23 cellular contexts compared by ENCODE assay signal in genomic region chr10:103038570-103038969, GRCh38.
DNase-seq lines count a peak whose midpoint lies in the region; ATAC-seq and TF ChIP-seq lines count a peak whose summit lies in the region.
"Had no signal": no experiment of that assay in that cellular context is flagged by ENCODE, and none has a peak within 500 bp of the region (broad histone marks: within the 10 kb centered on the region; RNA-seq: fewer than 3 reads in every experiment).

No MANE protein-coding gene starts in this region.

- CTCF ChIA-PET in IMR-90 (lab: Yijun Ruan, JAX), result interaction anchor here (1.0 kb wide), 1 partner anchor 15 kb away, joined by 3 read pairs; no protein-coding TSS in a partner anchor

- BruUV-seq in IMR-90 (replicated peaks; lab: Mats Ljungman, UMichigan), result no TSS peak

- H3K18ac ChIP-seq in IMR-90 (ENCODE audit: low read depth, low read length) (peak overlapping the region; percentile 48; the same call in 1 of the 2 replicates), mesenchymal stem cell (ENCODE audit: low read depth in 1 of 2, low read length in 2 of 2) (no peak overlapping the region)

- H4K8ac ChIP-seq in IMR-90 (ENCODE audit: low read depth in 2 of 2, low read length in 2 of 2) (peak overlapping the region; percentile 4 to 72; a peak in 1 of 4 replicates), mesenchymal stem cell (ENCODE audit: low read length) (no peak overlapping the region)

- no peaks in the 10 kb centered on the region for H3K79me2 ChIP-seq in osteoblast (ENCODE audit: insufficient read depth, low read length)

- peak overlapping the region; percentile 6; the same call in 1 of the 2 replicates for H3K23ac ChIP-seq in IMR-90 (ENCODE audit: low read depth, low read length)
- H3K23ac ChIP-seq in mesenchymal stem cell (ENCODE audit: low read length in 2 of 2), result no peak overlapping the region

- H2BK5ac ChIP-seq in IMR-90 (ENCODE audit: low read depth, low read length, poor library complexity, severe bottlenecking) (peak overlapping the region; percentile 22), mesenchymal stem cell (ENCODE audit: low read depth, low read length, poor library complexity, severe bottlenecking) (no peak overlapping the region)

- peak overlapping the region; percentile 13; the same call in 1 of the 2 replicates for H3K56ac ChIP-seq in IMR-90 (ENCODE audit: extremely low read depth, insufficient read depth, low read length)

- H3K9me3 Mint-ChIP-seq in chondrocyte (ENCODE audit: low read depth), result no peaks in the 10 kb centered on the region
- H3K9me3 Mint-ChIP-seq: CD14-positive monocyte; CD8-positive, alpha-beta memory T cell; IgD-negative memory B cell had no signal

- H3K9me3 ChIP-seq in IMR-90 (ENCODE audit: control insufficient read depth, insufficient read depth, low read length) (no peaks in the 10 kb centered on the region), mesenchymal stem cell (ENCODE audit: control insufficient read depth, low read length) (no peaks in the 10 kb centered on the region), aorta (ENCODE audit: control insufficient read depth, low read length) (no peaks in the 10 kb centered on the region), osteoblast (ENCODE audit: low read depth, low read length) (no peaks in the 10 kb centered on the region)
- H3K9me3 ChIP-seq: BE2C, SK-N-SH had no signal

- H3K79me1 ChIP-seq in IMR-90 (ENCODE audit: low read depth in 1 of 2, low read length in 2 of 2) (peaks cover 23 to 76% of the 10 kb centered on the region in 2 experiments; a peak in 3 of 4 replicates), mesenchymal stem cell (replicated peaks; ENCODE audit: low read length, poor library complexity, severe bottlenecking) (no peaks in the 10 kb centered on the region)

- H3K4me1 ChIP-seq in IMR-90 (ENCODE audit: control insufficient read depth, insufficient read depth, low read length), result peaks cover 38% of the 10 kb centered on the region
- peaks cover 2% of the 10 kb centered on the region for H3K4me1 ChIP-seq in mesenchymal stem cell (ENCODE audit: control insufficient read depth, insufficient read depth, low read depth, low read length)
- peaks cover 5 to 8% of the 10 kb centered on the region in 2 donors for H3K4me1 ChIP-seq in aorta (ENCODE audit: control insufficient read depth in 1 of 2, insufficient read depth in 2 of 2, low read length in 2 of 2)
- no peaks in the 10 kb centered on the region for H3K4me1 ChIP-seq in osteoblast (ENCODE audit: insufficient read depth, low read length)
- H3K4me1 ChIP-seq: BE2C had no signal

- peak overlapping the region; percentile 26; the same call in 2 of the 3 replicates for H2BK15ac ChIP-seq in IMR-90 (ENCODE audit: low read depth, low read length)
- no peak overlapping the region for H2BK15ac ChIP-seq in mesenchymal stem cell (ENCODE audit: low read depth, poor library complexity, severe bottlenecking)

- peak overlapping the region; percentile 75; the same call in 1 of the 2 replicates for H4K5ac ChIP-seq in IMR-90 (ENCODE audit: low read depth, low read length)

- no peak overlapping the region for H2AK9ac ChIP-seq in IMR-90 (replicated peaks; ENCODE audit: low read depth, low read length, poor library complexity)

- TF ChIP-seq CTCF in IMR-90 (conservative IDR thresholded peaks at IDR 0.05; ENCODE audit: low read depth, low read length) (no peak), chondrocyte (IDR thresholded peaks at IDR 0.05) (peak; percentile 30), osteoblast (IDR thresholded peaks at IDR 0.05; ENCODE audit: extremely low read depth, low read depth, low read length) (no peak)

- no peak overlapping the region for H2BK12ac ChIP-seq in mesenchymal stem cell (ENCODE audit: low read length in 2 of 2)

- H2AK5ac ChIP-seq in IMR-90 (ENCODE audit: low read depth, low read length) (peak overlapping the region; percentile 3; the same call in 1 of the 2 replicates), mesenchymal stem cell (ENCODE audit: low read length, severe bottlenecking) (no peak overlapping the region)

- in situ Hi-C loops in IMR-90 (cut with MboI; ENCODE audit: low sequenced_read_pairs), result no loop called here

- H2BK20ac ChIP-seq in IMR-90 (ENCODE audit: low read depth, low read length), result peak overlapping the region; percentile 60; the same call in 1 of the 2 replicates

- no CpG with 5 or more reads among the region's 2 CpGs for WGBS in IMR-90 (ENCODE audit: extremely low coverage in 2 of 2, insufficient read length in 1 of 2), 2 experiments
- WGBS in mesenchymal stem cell, result no CpG with 5 or more reads among the region's 2 CpGs
- WGBS in aorta, 2 donors, result 11 to 15% methylated on average over 2 of the region's 2 CpGs

- H3K36me3 Mint-ChIP-seq in chondrocyte (ENCODE audit: low read depth), result peaks cover 2% of the 10 kb centered on the region
- H3K36me3 Mint-ChIP-seq: CD14-positive monocyte; CD8-positive, alpha-beta memory T cell had no signal

- peaks cover 78% of the 10 kb centered on the region for H3K4me1 Mint-ChIP-seq in chondrocyte (ENCODE audit: low read depth)
- H3K4me1 Mint-ChIP-seq: CD14-positive monocyte; CD8-positive, alpha-beta memory T cell had no signal

- H3K9ac ChIP-seq in IMR-90 (ENCODE audit: low read depth, low read length), result no peak overlapping the region
- no peak overlapping the region for H3K9ac ChIP-seq in mesenchymal stem cell (ENCODE audit: low read length)
- H3K9ac ChIP-seq: SK-N-SH had no signal

- peak; percentile 50 for ATAC-seq in IMR-90 (ENCODE audit: low read depth)
- peak; percentile 23 for ATAC-seq in aorta (ENCODE audit: low FRiP score)
- no peak for ATAC-seq in GM19463 (IDR thresholded peaks at IDR 0.05; ENCODE audit: unreplicated experiment)

- peaks cover 31% of the 10 kb centered on the region for H3K9me1 ChIP-seq in IMR-90 (ENCODE audit: insufficient read depth, low read length)

- H4K20me1 ChIP-seq in IMR-90 (ENCODE audit: insufficient read depth, low read length), result no peaks in the 10 kb centered on the region
- H4K20me1 ChIP-seq in osteoblast (ENCODE audit: insufficient read depth, low read length), result no peaks in the 10 kb centered on the region

- no peaks in the 10 kb centered on the region for H3K27me3 Mint-ChIP-seq in chondrocyte (ENCODE audit: low read depth)
- H3K27me3 Mint-ChIP-seq: IgD-negative memory B cell had no signal

- peak; percentile 84 for DNase-seq in IMR-90
- no peak for DNase-seq in chondrocyte (ENCODE audit: low spot score)
- DNase-seq in mesenchymal stem cell, result peak; percentile 85
- no peak for DNase-seq in aorta
- no peak for DNase-seq in activated naive CD4-positive, alpha-beta T cell treated with Interleukin-2 at 50 U/mL for 16 hours
- DNase-seq in osteoblast (ENCODE audit: insufficient read length, low spot score, missing footprints), result no peak
- DNase-seq: BE2C; CD8-positive, alpha-beta memory T cell; DMS 273 treated with DMSO at 0.1 percent for 48 hours; DMS79 treated with DMSO at 0.1 percent for 48 hours; H7; Karpas-422; NCI-H1092 treated with DMSO at 0.1 percent for 48 hours; NCI-H1436; NCI-H187; NCI-H524; NCI-H748 treated with DMSO at 0.1 percent for 48 hours; SIG-M5; SK-N-SH; SW 1271 had no signal

- H3K27ac Mint-ChIP-seq in chondrocyte (ENCODE audit: unreplicated experiment), result peak overlapping the region; percentile 87
- H3K27ac Mint-ChIP-seq: IgD-negative memory B cell had no signal

- H4K91ac ChIP-seq in IMR-90 (ENCODE audit: insufficient read depth, low read depth, low read length) (peak overlapping the region; percentile 42), mesenchymal stem cell (ENCODE audit: low read length) (no peak overlapping the region)

- intact Hi-C loops in IMR-90 (cut with micrococcal nuclease) (no loop called here), aorta (cut with DNase I) (no loop called here)

- TF ChIP-seq POLR2A in IMR-90 (IDR thresholded peaks at IDR 0.05; ENCODE audit: low read depth, low read length), result peak; percentile 72; the same call in 1 of the 2 replicates

- TF ChIP-seq RAD21 in IMR-90 (IDR thresholded peaks at IDR 0.05; ENCODE audit: low read length), result no peak

- no peak overlapping the region for H3K4me3 ChIP-seq in IMR-90 (ENCODE audit: insufficient read depth, low read depth, low read length)
- no peak overlapping the region for H3K4me3 ChIP-seq in mesenchymal stem cell (ENCODE audit: insufficient read depth in 1 of 2, low read depth in 1 of 2, low read length in 2 of 2)
- no peak overlapping the region for H3K4me3 ChIP-seq in aorta (ENCODE audit: low read length in 2 of 2)
- H3K4me3 ChIP-seq in osteoblast (ENCODE audit: insufficient read depth, low read length), result no peak overlapping the region

- no peak overlapping the region for H2AFZ ChIP-seq in IMR-90 (replicated peaks; ENCODE audit: low read length, poor library complexity)
- H2AFZ ChIP-seq in mesenchymal stem cell (ENCODE audit: low read depth, low read length), result no peak overlapping the region
- H2AFZ ChIP-seq in osteoblast (ENCODE audit: low read length), result no peak overlapping the region

- dilution Hi-C loops in IMR-90 (cut with HindIII; ENCODE audit: low sequenced_read_pairs, unreplicated experiment), result no loop called here

- H3K4me2 ChIP-seq in IMR-90 (ENCODE audit: low read depth, low read length) (0 out of 2 replicates have a peak overlapping the region, but pooled peaks have one; percentile 7), mesenchymal stem cell (ENCODE audit: low read length, poor library complexity, severe bottlenecking) (no peak overlapping the region), osteoblast (ENCODE audit: insufficient read depth, low read length) (no peak overlapping the region)
- H3K4me2 ChIP-seq: SK-N-SH had no signal

- POLR2A ChIA-PET in IMR-90 (lab: Charles Lee; ENCODE audit: unreplicated experiment), result interaction anchor here (0.6 kb wide), 1 partner anchor 121 kb away, joined by 3 read pairs; the partner anchor contains the start of gene CNNM2

- H3K27ac ChIP-seq in IMR-90 (ENCODE audit: insufficient read depth, low read length), result peak overlapping the region; percentile 32; the same call in 1 of the 2 replicates
- H3K27ac ChIP-seq in mesenchymal stem cell (ENCODE audit: low read length, poor library complexity, severe bottlenecking), result no peak overlapping the region
- peak overlapping the region; percentile 39 to 69 for H3K27ac ChIP-seq in aorta (ENCODE audit: low read depth in 1 of 2, low read length in 2 of 2)
- H3K27ac ChIP-seq in osteoblast (ENCODE audit: low read depth, low read length), result no peak overlapping the region

- H3K36me3 ChIP-seq in IMR-90 (ENCODE audit: control insufficient read depth, insufficient read depth, low read length), result no peaks in the 10 kb centered on the region
- no peaks in the 10 kb centered on the region for H3K36me3 ChIP-seq in mesenchymal stem cell (ENCODE audit: control insufficient read depth in 1 of 2, insufficient read depth in 2 of 2, low read depth in 1 of 2, low read length in 2 of 2)
- no peaks in the 10 kb centered on the region for H3K36me3 ChIP-seq in aorta (ENCODE audit: control insufficient read depth in 1 of 2, insufficient read depth in 2 of 2, low read length in 1 of 2)
- H3K36me3 ChIP-seq in osteoblast (ENCODE audit: insufficient read depth, low read length), result no peaks in the 10 kb centered on the region
- H3K36me3 ChIP-seq: BE2C had no signal

- H3K27me3 ChIP-seq in IMR-90 (ENCODE audit: control insufficient read depth, insufficient read depth, low read length) (no peaks in the 10 kb centered on the region), mesenchymal stem cell (ENCODE audit: control insufficient read depth in 1 of 2, insufficient read depth in 1 of 2, low read length in 2 of 2) (no peaks in the 10 kb centered on the region), aorta (ENCODE audit: control insufficient read depth in 1 of 2, insufficient read depth in 2 of 2, low read length in 1 of 2) (no peaks in the 10 kb centered on the region), osteoblast (ENCODE audit: insufficient read depth, low read length) (no peaks in the 10 kb centered on the region)
- H3K27me3 ChIP-seq: BE2C had no signal

- H3K14ac ChIP-seq in IMR-90 (replicated peaks; ENCODE audit: low read depth, low read length) (peak overlapping the region; percentile 45), mesenchymal stem cell (ENCODE audit: low read length in 2 of 2) (no peak overlapping the region)

- no peak overlapping the region for H3K4me3 Mint-ChIP-seq in chondrocyte (ENCODE audit: unreplicated experiment)
- H3K4me3 Mint-ChIP-seq: CD14-positive monocyte; CD8-positive, alpha-beta memory T cell; IgD-negative memory B cell had no signal

- H3K4ac ChIP-seq in IMR-90 (ENCODE audit: low read depth, low read length) (peak overlapping the region; percentile 38), mesenchymal stem cell (ENCODE audit: low read depth in 1 of 2, low read length in 2 of 2) (no peak overlapping the region)

- H2BK120ac ChIP-seq in IMR-90 (ENCODE audit: low read depth, low read length) (peak overlapping the region; percentile 71), mesenchymal stem cell (ENCODE audit: low read depth, low read length) (no peak overlapping the region)

Comparison
In these comparisons a context has a peak if more than half of its experiments do, and no peak if none do; other contexts are left out.
1. DNase-seq: peak in IMR-90 (single experiment) and mesenchymal stem cell (single experiment); none in chondrocyte (single experiment), aorta (0 of 2), activated naive CD4-positive, alpha-beta T cell treated with Interleukin-2 at 50 U/mL for 16 hours (single experiment) and osteoblast (single experiment).
2. H3K27ac ChIP-seq: peak in IMR-90 (single experiment) and aorta (2 of 2); none in mesenchymal stem cell (single experiment) and osteoblast (single experiment).